In genomic region chr14:65696801-65697200, GRCh38 we compare ENCODE assay signal across 12 cellular contexts.
"Had no signal": no experiment of that assay in that cellular context is flagged by ENCODE, and none has a peak within 500 bp of the region (broad histone marks: within the 10 kb centered on the region; RNA-seq: fewer than 3 reads in every experiment).

No MANE protein-coding gene starts in this region.

- DNase-seq: activated CD4-positive, CD25-positive, alpha-beta regulatory T cell treated with anti-CD3 and anti-CD28 coated beads, Interleukin-2, amount 50 U/mL, for 72 hours; activated naive CD4-positive, alpha-beta T cell treated with anti-CD3 and anti-CD28 coated beads, Interleukin-2, amount 10 ng/mL, durations not matched to agents 7 days and 5 days; foreskin keratinocyte; glutamatergic neuron; sigmoid colon; stimulated activated naive B cell treated with anti-CD40 and anti-IgM and Interleukin-4, amounts not matched to agents 10 μg/mL and 1 μg/mL and 100 μg/mL, for 72 hours; substantia nigra; trophoblast cell had no signal

- H3K4me1 ChIP-seq: esophagus muscularis mucosa, foreskin keratinocyte, parathyroid adenoma, sigmoid colon had no signal

- H3K27ac ChIP-seq: cardiac muscle cell, coronary artery, esophagus muscularis mucosa, foreskin keratinocyte, parathyroid adenoma, sigmoid colon had no signal

- H3K27me3 ChIP-seq: cardiac muscle cell, esophagus muscularis mucosa, foreskin keratinocyte, sigmoid colon had no signal

- H2AFZ ChIP-seq: parathyroid adenoma had no signal

- H3K36me3 ChIP-seq: cardiac muscle cell, esophagus muscularis mucosa, sigmoid colon had no signal

- H3K9ac ChIP-seq: parathyroid adenoma had no signal

- H3K9me3 ChIP-seq: esophagus muscularis mucosa, sigmoid colon had no signal

- H3K4me3 ChIP-seq: cardiac muscle cell, coronary artery, esophagus muscularis mucosa, sigmoid colon had no signal
